18 cellular contexts compared by ENCODE assay signal in the genomic region with DNA sequence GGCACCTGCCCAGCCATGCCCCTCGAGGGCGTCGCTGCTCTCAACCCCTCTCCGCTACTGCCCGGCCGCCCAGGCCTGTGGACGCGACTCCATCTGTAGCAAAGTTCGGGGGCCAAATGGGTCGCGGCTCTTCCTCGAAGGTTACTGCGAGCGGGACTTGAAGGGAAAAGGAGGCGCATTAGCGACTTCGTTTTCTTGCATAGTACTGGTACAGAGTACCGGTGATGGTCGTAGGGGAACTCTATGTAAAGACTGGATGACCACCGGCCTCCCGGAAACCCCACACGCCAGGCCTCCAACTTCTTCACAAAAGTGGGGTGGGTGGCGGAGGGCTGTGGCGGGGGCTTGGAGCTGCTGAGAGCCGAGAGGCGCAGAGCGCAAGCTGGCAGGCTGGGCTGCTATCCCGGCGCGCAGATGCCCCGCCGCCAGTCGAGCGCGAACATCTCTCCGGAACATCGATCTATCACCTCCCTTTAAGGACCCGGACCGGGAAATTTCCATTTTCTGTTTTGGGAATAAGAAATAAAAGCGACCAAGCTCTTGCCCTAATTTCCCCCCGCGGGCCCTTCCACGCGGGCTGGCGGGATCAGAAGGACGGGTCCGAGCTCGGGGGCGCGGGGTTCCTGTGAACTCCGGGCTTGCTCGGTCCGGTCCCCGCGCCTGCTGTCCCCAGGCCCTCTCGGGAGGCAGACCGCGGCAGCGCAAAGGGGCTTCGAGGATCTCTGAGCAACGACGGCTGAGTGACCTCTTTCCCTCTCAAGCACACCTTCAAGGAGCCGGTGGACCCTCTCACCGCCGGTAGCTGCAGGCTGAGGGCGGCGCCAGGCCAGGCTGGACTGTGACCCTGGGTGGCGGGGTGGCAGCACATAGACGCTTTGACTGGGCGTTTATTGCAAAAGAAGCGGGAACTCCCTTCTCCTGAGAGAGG. TPM values are rescaled to one million over a fixed set of nuclear protein-coding genes. Genes with fewer than 3 reads are reported as not detected.
DNase-seq lines count a peak whose midpoint lies in the region; FAIRE-seq and TF ChIP-seq lines count a peak whose summit lies in the region.
"Had no signal": no experiment of that assay in that cellular context is flagged by ENCODE, and none has a peak within 500 bp of the region (broad histone marks: within the 10 kb centered on the region; RNA-seq: fewer than 3 reads in every experiment).

No MANE protein-coding gene starts in this region.

- H3K14ac ChIP-seq in trophoblast cell (ENCODE audit: low read length): no peak overlapping the region

- no peak overlapping the region for H4K12ac ChIP-seq in trophoblast cell (ENCODE audit: low read depth, low read length)

- H3K18ac ChIP-seq in trophoblast cell (ENCODE audit: low read length): no peak overlapping the region

- H4K91ac ChIP-seq in trophoblast cell (ENCODE audit: low read depth, low read length): no peak overlapping the region

- no CpG with 5 or more reads among the region's 71 CpGs for WGBS in trophoblast cell (ENCODE audit: extremely low coverage, insufficient coverage, insufficient read length)

- peaks cover 73% of the 10 kb centered on the region for H3K27me3 Mint-ChIP-seq in astrocyte (ENCODE audit: low read depth, unreplicated experiment)
- peaks cover 51% of the 10 kb centered on the region for H3K27me3 Mint-ChIP-seq in activated CD4-positive, alpha-beta memory T cell treated with anti-CD3 and anti-CD28 coated beads, Interleukin-2, amount 10 ng/mL, durations not matched to agents 7 days and 5 days

- no peak overlapping the region for H2AK5ac ChIP-seq in trophoblast cell (ENCODE audit: low read length)

- POLR2A ChIA-PET in activated CD4-positive, alpha-beta memory T cell treated with anti-CD3 and anti-CD28 coated beads, Interleukin-2, amount 10 ng/mL, durations not matched to agents 7 days and 5 days (lab: Charles Lee): no interaction called here

- H2BK120ac ChIP-seq in trophoblast cell (ENCODE audit: insufficient read depth, low read length, poor library complexity): no peak overlapping the region

- H3K9me3 ChIP-seq in astrocyte (ENCODE audit: insufficient read depth, low read depth, low read length) (peaks cover 3% of the 10 kb centered on the region), iPS-15b (ENCODE audit: control insufficient read depth, insufficient read depth, low read length) (no peaks in the 10 kb centered on the region), trophoblast cell (ENCODE audit: insufficient read depth, low read depth, low read length) (no peaks in the 10 kb centered on the region)
- H3K9me3 ChIP-seq: esophagus squamous epithelium had no signal

- peak overlapping the region; percentile 28 for H3K4me3 Mint-ChIP-seq in astrocyte (ENCODE audit: unreplicated experiment)
- no peak overlapping the region for H3K4me3 Mint-ChIP-seq in activated CD4-positive, alpha-beta memory T cell treated with anti-CD3 and anti-CD28 coated beads, Interleukin-2, amount 10 ng/mL, durations not matched to agents 7 days and 5 days
- H3K4me3 Mint-ChIP-seq: CD4-positive, alpha-beta memory T cell; stimulated activated memory B cell treated with anti-CD40 and anti-IgM and Interleukin-4, amounts not matched to agents 10 μg/mL and 1 μg/mL and 100 μg/mL, for 72 hours had no signal

- H3K27me3 ChIP-seq in astrocyte (ENCODE audit: insufficient read depth, low read length): peaks cover 68% of the 10 kb centered on the region
- H3K27me3 ChIP-seq in iPS-15b (ENCODE audit: control insufficient read depth, insufficient read depth, low read length): peaks cover 76% of the 10 kb centered on the region
- H3K27me3 ChIP-seq in trophoblast cell (ENCODE audit: insufficient read depth, low read length): peaks cover 41% of the 10 kb centered on the region

- peak; percentile 36 for DNase-seq in G401 (ENCODE audit: low spot score)
- DNase-seq in astrocyte (ENCODE audit: low read depth): no peak
- DNase-seq in trophoblast cell: no peak
- DNase-seq in dedifferentiated amniotic fluid mesenchymal stem cell (ENCODE audit: extremely low spot score): no peak
- DNase-seq in GM10266 (ENCODE audit: extremely low spot score): no peak
- DNase-seq in activated CD4-positive, alpha-beta memory T cell treated with anti-CD3 and anti-CD28 coated beads, Interleukin-2, amount 10 ng/mL, durations not matched to agents 7 days and 5 days: no peak
- no peak for DNase-seq in GM13977 (ENCODE audit: low spot score)
- DNase-seq: activated CD4-positive, CD25-positive, alpha-beta regulatory T cell; activated T-cell treated with anti-CD3 and anti-CD28 coated beads, Interleukin-2, amount 50 U/mL, for 1 hour; CD4-positive, alpha-beta memory T cell; esophagus squamous epithelium; islet precursor cell; NCI-H1092 treated with DMSO at 0.1 percent for 48 hours; occipital lobe had no signal

- H3K4me3 ChIP-seq in astrocyte (ENCODE audit: insufficient read depth, low read depth, low read length) (peak overlapping the region; percentile 16), iPS-15b (ENCODE audit: low read depth, low read length) (peak overlapping the region; percentile 56), trophoblast cell (ENCODE audit: low read depth, low read length) (no peak overlapping the region)

- no peaks in the 10 kb centered on the region for H3K4me1 Mint-ChIP-seq in astrocyte (ENCODE audit: low read depth, unreplicated experiment)
- no peaks in the 10 kb centered on the region for H3K4me1 Mint-ChIP-seq in activated CD4-positive, alpha-beta memory T cell treated with anti-CD3 and anti-CD28 coated beads, Interleukin-2, amount 10 ng/mL, durations not matched to agents 7 days and 5 days
- H3K4me1 Mint-ChIP-seq: stimulated activated memory B cell treated with anti-CD40 and anti-IgM and Interleukin-4, amounts not matched to agents 10 μg/mL and 1 μg/mL and 100 μg/mL, for 72 hours had no signal

- H4K8ac ChIP-seq in trophoblast cell (ENCODE audit: low read depth, low read length): no peak overlapping the region

- TF ChIP-seq CTCF in astrocyte (IDR thresholded peaks at IDR 0.05; ENCODE audit: insufficient read depth, low read depth, low read length) (no peak), GM10266 (IDR thresholded peaks at IDR 0.05; ENCODE audit: control insufficient read depth, insufficient read depth, low read depth, missing control alignments) (no peak), GM13977 (IDR thresholded peaks at IDR 0.05; ENCODE audit: extremely low read depth, insufficient read depth, missing control alignments) (no peak)

- H2BK12ac ChIP-seq in trophoblast cell (ENCODE audit: low read length): no peak overlapping the region

- H2BK5ac ChIP-seq in trophoblast cell (ENCODE audit: low read depth, low read length, poor library complexity): no peak overlapping the region

- peak overlapping the region; percentile 16 for H2AFZ ChIP-seq in astrocyte (ENCODE audit: low read depth, low read length)
- peak overlapping the region; percentile 48 for H2AFZ ChIP-seq in trophoblast cell (ENCODE audit: insufficient read depth, low read length, poor library complexity)

- H3K4me1 ChIP-seq in astrocyte (ENCODE audit: insufficient read depth, low read length): no peaks in the 10 kb centered on the region
- peaks cover 6% of the 10 kb centered on the region for H3K4me1 ChIP-seq in iPS-15b (ENCODE audit: control insufficient read depth, insufficient read depth, low read length)
- H3K4me1 ChIP-seq in trophoblast cell (ENCODE audit: control insufficient read depth in 1 of 2, insufficient read depth in 2 of 2, low read length in 2 of 2): peaks cover 6 to 8% of the 10 kb centered on the region in 2 experiments

- H3K9me3 Mint-ChIP-seq in astrocyte (ENCODE audit: unreplicated experiment): peaks cover 2% of the 10 kb centered on the region
- H3K9me3 Mint-ChIP-seq in activated CD4-positive, alpha-beta memory T cell treated with anti-CD3 and anti-CD28 coated beads, Interleukin-2, amount 10 ng/mL, durations not matched to agents 7 days and 5 days: no peaks in the 10 kb centered on the region
- H3K9me3 Mint-ChIP-seq: stimulated activated memory B cell treated with anti-CD40 and anti-IgM and Interleukin-4, amounts not matched to agents 10 μg/mL and 1 μg/mL and 100 μg/mL, for 72 hours had no signal

- no peaks in the 10 kb centered on the region for H3K79me1 ChIP-seq in trophoblast cell (ENCODE audit: low read length)

- H3K36me3 ChIP-seq in astrocyte (ENCODE audit: insufficient read depth, low read length): no peaks in the 10 kb centered on the region
- no peaks in the 10 kb centered on the region for H3K36me3 ChIP-seq in iPS-15b (ENCODE audit: control insufficient read depth, insufficient read depth, low read length)
- H3K36me3 ChIP-seq in trophoblast cell (ENCODE audit: control insufficient read depth in 1 of 2, insufficient read depth in 2 of 2, low read length in 2 of 2): no peaks in the 10 kb centered on the region
- H3K36me3 ChIP-seq: esophagus squamous epithelium had no signal

- H3K4me2 ChIP-seq in astrocyte (ENCODE audit: low read length) (peak overlapping the region; percentile 59), trophoblast cell (ENCODE audit: low read length) (peak overlapping the region; percentile 50)

- H4K20me1 ChIP-seq in astrocyte (ENCODE audit: insufficient read depth, low read length): no peaks in the 10 kb centered on the region

- H3K27ac ChIP-seq in astrocyte (ENCODE audit: low read depth, low read length) (no peak overlapping the region), trophoblast cell (ENCODE audit: low read depth, low read length) (no peak overlapping the region)
- H3K27ac ChIP-seq: esophagus squamous epithelium had no signal

- CTCF ChIA-PET in activated CD4-positive, alpha-beta memory T cell treated with anti-CD3 and anti-CD28 coated beads, Interleukin-2, amount 10 ng/mL, durations not matched to agents 7 days and 5 days (lab: Charles Lee): no interaction called here

- H3K36me3 Mint-ChIP-seq in astrocyte (ENCODE audit: low read depth, unreplicated experiment): peaks cover 5% of the 10 kb centered on the region
- H3K36me3 Mint-ChIP-seq in activated CD4-positive, alpha-beta memory T cell treated with anti-CD3 and anti-CD28 coated beads, Interleukin-2, amount 10 ng/mL, durations not matched to agents 7 days and 5 days (ENCODE audit: low read depth): no peaks in the 10 kb centered on the region
- H3K36me3 Mint-ChIP-seq: CD4-positive, alpha-beta memory T cell; stimulated activated memory B cell treated with anti-CD40 and anti-IgM and Interleukin-4, amounts not matched to agents 10 μg/mL and 1 μg/mL and 100 μg/mL, for 72 hours had no signal

- no peak overlapping the region for H3K9ac ChIP-seq in astrocyte (ENCODE audit: low read length)
- H3K9ac ChIP-seq in iPS-15b (ENCODE audit: low read depth, low read length): peak overlapping the region; percentile 6
- H3K9ac ChIP-seq in trophoblast cell (ENCODE audit: low read length): no peak overlapping the region

- no peak overlapping the region for H3K4ac ChIP-seq in trophoblast cell (ENCODE audit: low read depth, low read length)

- in situ Hi-C loops in G401 (cut with HindIII; ENCODE audit: low sequenced_read_pairs): no loop called here
- in situ Hi-C loops in GM13977 (cut with MboI; ENCODE audit: low pct_unique_long_range_greater_than_20kb, low sequenced_read_pairs, unreplicated experiment): no loop called here

- H3K27ac Mint-ChIP-seq in astrocyte (ENCODE audit: unreplicated experiment): no peak overlapping the region
- no peak overlapping the region for H3K27ac Mint-ChIP-seq in activated CD4-positive, alpha-beta memory T cell treated with anti-CD3 and anti-CD28 coated beads, Interleukin-2, amount 10 ng/mL, durations not matched to agents 7 days and 5 days
- H3K27ac Mint-ChIP-seq: CD4-positive, alpha-beta memory T cell; stimulated activated memory B cell treated with anti-CD40 and anti-IgM and Interleukin-4, amounts not matched to agents 10 μg/mL and 1 μg/mL and 100 μg/mL, for 72 hours had no signal

- no peak overlapping the region for H3K23ac ChIP-seq in trophoblast cell (ENCODE audit: low read length)

- FAIRE-seq in astrocyte (lab: Jason Lieb, UNC): no peak
- FAIRE-seq: bronchial epithelial cell had no signal

- no peaks in the 10 kb centered on the region for H3K79me2 ChIP-seq in astrocyte (ENCODE audit: insufficient read depth, low read length)
- no peaks in the 10 kb centered on the region for H3K79me2 ChIP-seq in trophoblast cell (ENCODE audit: control insufficient read depth, insufficient read depth, low read length, poor library complexity)

RNA-seq across cellular contexts. Expression of a gene that starts 12.2 kb away (rescaled TPM):
- not detected in 2 replicates for total RNA-seq in G401 (2014; rRNA removed; shearing (Covaris generic))
- 0.29 and 0.61 TPM in 2 replicates for total RNA-seq in astrocyte
- 0.06 TPM in 1 of 2 replicates, not detected in the other for polyA plus RNA-seq in trophoblast cell (2013)
- total RNA-seq in activated CD4-positive, alpha-beta memory T cell treated with anti-CD3 and anti-CD28 coated beads, Interleukin-2, amount 10 ng/mL, durations not matched to agents 7 days and 5 days: not detected
- total RNA-seq: bronchial epithelial cell; CD4-positive, alpha-beta memory T cell; esophagus squamous epithelium; HT-29; occipital lobe had no signal
- polyA plus RNA-seq: CD4-positive, alpha-beta memory T cell had no signal
